10 cellular contexts compared by ENCODE assay signal in the genomic region with DNA sequence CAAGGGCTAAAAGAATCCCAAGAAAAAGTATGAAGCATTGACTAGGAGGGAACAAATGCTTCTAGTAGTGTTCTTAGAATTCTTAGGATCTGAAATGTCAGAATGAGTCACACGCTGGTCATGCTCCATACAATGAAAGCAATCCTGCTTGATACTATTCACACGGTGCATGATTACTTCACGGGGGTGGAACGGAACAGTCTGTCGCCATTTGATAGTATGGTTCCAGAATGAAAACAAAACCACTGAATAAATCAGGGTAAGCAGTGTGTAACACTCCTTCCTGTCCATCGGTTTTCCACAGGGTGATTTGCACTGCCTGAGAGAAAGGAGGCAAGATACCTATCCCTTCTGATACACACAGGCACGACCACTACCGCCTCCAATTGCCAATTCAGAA. TPM values are rescaled to one million over a fixed set of nuclear protein-coding genes. Genes with fewer than 3 reads are reported as not detected.
DNase-seq lines count a peak whose midpoint lies in the region; TF ChIP-seq lines count a peak whose summit lies in the region.
"Had no signal": no experiment of that assay in that cellular context is flagged by ENCODE, and none has a peak within 500 bp of the region (broad histone marks: within the 10 kb centered on the region; RNA-seq: fewer than 3 reads in every experiment).

No MANE protein-coding gene starts in this region.

- H3K27ac Mint-ChIP-seq in HFFc6, result peak overlapping the region; percentile 81
- H3K27ac Mint-ChIP-seq in activated T-helper 2 cell treated with anti-CD3 and anti-CD28 coated beads, Interferon-gamma antibody, Interleukin-2, Interleukin-4, amounts not matched to agents 10 μg/mL and 5 μg/mL and 100 μg/mL, durations not matched to agents 14 hours and 24 hours and 36 hours, result no peak overlapping the region

- H3K27me3 ChIP-seq in WERI-Rb-1 (ENCODE audit: insufficient read depth, low read depth, severe bottlenecking), result no peaks in the 10 kb centered on the region
- H3K27me3 ChIP-seq in skeletal muscle tissue (ENCODE audit: control insufficient read depth in 3 of 3, insufficient read depth in 3 of 3, low read length in 3 of 3), result no peaks in the 10 kb centered on the region

- TF ChIP-seq CTCF in HFFc6 (IDR thresholded peaks at IDR 0.05) (no peak), WERI-Rb-1 (IDR thresholded peaks at IDR 0.05; ENCODE audit: low read depth, low read length) (no peak)

- H3K36me3 ChIP-seq in WERI-Rb-1, result peaks cover 38% of the 10 kb centered on the region
- H3K36me3 ChIP-seq in skeletal muscle tissue (ENCODE audit: control insufficient read depth in 3 of 3, insufficient read depth in 3 of 3, low read length in 3 of 3), result peaks cover 10 to 19% (median 16%) of the 10 kb centered on the region in 3 donors

- peak overlapping the region in 2 of 3 donors; percentile 46 to 50 for H3K9ac ChIP-seq in skeletal muscle tissue (ENCODE audit: low read depth in 1 of 3, low read length in 3 of 3)
- H3K9ac ChIP-seq: KMS-11 had no signal

- no peak overlapping the region for H3K4me3 ChIP-seq in WERI-Rb-1 (ENCODE audit: low read depth, low read length)
- peak overlapping the region in 1 of 3 donors; percentile 17 for H3K4me3 ChIP-seq in skeletal muscle tissue (ENCODE audit: low read length in 3 of 3)

- H3K4me1 Mint-ChIP-seq in HFFc6 (ENCODE audit: low read depth), result peaks cover 42% of the 10 kb centered on the region
- H3K4me1 Mint-ChIP-seq in activated T-helper 2 cell treated with anti-CD3 and anti-CD28 coated beads, Interferon-gamma antibody, Interleukin-2, Interleukin-4, amounts not matched to agents 10 μg/mL and 5 μg/mL and 100 μg/mL, durations not matched to agents 14 hours and 24 hours and 36 hours (ENCODE audit: low read depth), result peaks cover 11% of the 10 kb centered on the region

- no peaks in the 10 kb centered on the region for H3K9me3 ChIP-seq in WERI-Rb-1 (ENCODE audit: severe bottlenecking)
- no peaks in the 10 kb centered on the region for H3K9me3 ChIP-seq in skeletal muscle tissue (ENCODE audit: control insufficient read depth in 3 of 3, low read length in 3 of 3)

- H3K4me3 Mint-ChIP-seq in HFFc6, result peak overlapping the region; percentile 75
- no peak overlapping the region for H3K4me3 Mint-ChIP-seq in activated T-helper 2 cell treated with anti-CD3 and anti-CD28 coated beads, Interferon-gamma antibody, Interleukin-2, Interleukin-4, amounts not matched to agents 10 μg/mL and 5 μg/mL and 100 μg/mL, durations not matched to agents 14 hours and 24 hours and 36 hours (ENCODE audit: low read depth)

- H3K36me3 Mint-ChIP-seq in HFFc6 (ENCODE audit: low read depth), result peaks cover 25% of the 10 kb centered on the region
- H3K36me3 Mint-ChIP-seq in activated T-helper 2 cell treated with anti-CD3 and anti-CD28 coated beads, Interferon-gamma antibody, Interleukin-2, Interleukin-4, amounts not matched to agents 10 μg/mL and 5 μg/mL and 100 μg/mL, durations not matched to agents 14 hours and 24 hours and 36 hours (ENCODE audit: low read depth), result peaks cover 52% of the 10 kb centered on the region

- DNase-seq in HFFc6 (peak; percentile 92), WERI-Rb-1 (no peak), glomerular endothelial cell (ENCODE audit: extremely low read depth, low read depth, low spot score) (peak; percentile 95), mucosa of gallbladder (ENCODE audit: low spot score) (no peak), AML-193 (lab: John Stamatoyannopoulos, UW) (no peak)
- DNase-seq in activated T-helper 2 cell treated with anti-CD3 and anti-CD28 coated beads, Interferon-gamma antibody, Interleukin-2, Interleukin-4, amounts not matched to agents 10 μg/mL and 5 μg/mL and 100 μg/mL, durations not matched to agents 14 hours and 24 hours and 36 hours (ENCODE audit: low spot score), result no peak
- DNase-seq: activated CD8-positive, alpha-beta memory T cell treated with anti-CD3 and anti-CD28 coated beads for 24 hours; stimulated activated naive CD4-positive, alpha-beta T cell had no signal

- intact Hi-C loops in activated T-helper 2 cell treated with anti-CD3 and anti-CD28 coated beads, Interferon-gamma antibody, Interleukin-2, Interleukin-4, amounts not matched to agents 10 μg/mL and 5 μg/mL and 100 μg/mL, durations not matched to agents 14 hours and 24 hours and 36 hours (cut with micrococcal nuclease), result no loop called here

- peaks cover 19 to 30% (median 23%) of the 10 kb centered on the region in 3 donors for H3K4me1 ChIP-seq in skeletal muscle tissue (ENCODE audit: control insufficient read depth in 3 of 3, insufficient read depth in 3 of 3, low read length in 3 of 3)

- H3K9me3 Mint-ChIP-seq in HFFc6, result no peaks in the 10 kb centered on the region
- H3K9me3 Mint-ChIP-seq in activated T-helper 2 cell treated with anti-CD3 and anti-CD28 coated beads, Interferon-gamma antibody, Interleukin-2, Interleukin-4, amounts not matched to agents 10 μg/mL and 5 μg/mL and 100 μg/mL, durations not matched to agents 14 hours and 24 hours and 36 hours, result no peaks in the 10 kb centered on the region

- peak overlapping the region; percentile 44; the same call in 1 of the 2 replicates for H3K27ac ChIP-seq in WERI-Rb-1
- peak overlapping the region; percentile 87 for H3K27ac ChIP-seq in skeletal muscle tissue (ENCODE audit: low read depth, low read length)
- H3K27ac ChIP-seq: KMS-11 had no signal

- H3K27me3 Mint-ChIP-seq in HFFc6 (ENCODE audit: insufficient read depth), result no peaks in the 10 kb centered on the region
- H3K27me3 Mint-ChIP-seq in activated T-helper 2 cell treated with anti-CD3 and anti-CD28 coated beads, Interferon-gamma antibody, Interleukin-2, Interleukin-4, amounts not matched to agents 10 μg/mL and 5 μg/mL and 100 μg/mL, durations not matched to agents 14 hours and 24 hours and 36 hours (ENCODE audit: low read depth), result no peaks in the 10 kb centered on the region

RNA-seq across cellular contexts. Expression of a gene that starts 22.9 kb away (rescaled TPM):
- total RNA-seq in HFFc6 (2021; fragmentation: NEBNext Ultra II Directional; extraction: Animal tissue kit (Norgen Biotek cat#: 25700)), result 100 to 1,000 TPM; 713 to 967 (median 844) TPM
- total RNA-seq in glomerular endothelial cell (1,081 and 1,114 TPM in 2 replicates), skeletal muscle tissue (280 TPM), mucosa of gallbladder (384 TPM)
- 499 and 501 TPM in 2 replicates for total RNA-seq in activated T-helper 2 cell treated with anti-CD3 and anti-CD28 coated beads, Interferon-gamma antibody, Interleukin-2, Interleukin-4, amounts not matched to agents 10 μg/mL and 5 μg/mL and 100 μg/mL, durations not matched to agents 14 hours and 24 hours and 36 hours

RNA-seq across cellular contexts. Expression of a gene that starts 33.1 kb away (rescaled TPM):
- 10 to 100 TPM; 71.1 to 83.1 (median 77.5) TPM for total RNA-seq in HFFc6 (2021; fragmentation: NEBNext Ultra II Directional; extraction: Animal tissue kit (Norgen Biotek cat#: 25700))
- total RNA-seq in glomerular endothelial cell, result 79.9 and 89.7 TPM in 2 replicates
- total RNA-seq in skeletal muscle tissue, result 42.8 TPM
- 82.2 TPM for total RNA-seq in mucosa of gallbladder
- total RNA-seq in activated T-helper 2 cell treated with anti-CD3 and anti-CD28 coated beads, Interferon-gamma antibody, Interleukin-2, Interleukin-4, amounts not matched to agents 10 μg/mL and 5 μg/mL and 100 μg/mL, durations not matched to agents 14 hours and 24 hours and 36 hours, result 22.2 and 22.6 TPM in 2 replicates

Comparison
In these comparisons a context has a peak if more than half of its experiments do, and no peak if none do; other contexts are left out.
1. DNase-seq: peak in HFFc6 (single experiment) and glomerular endothelial cell (single experiment); none in WERI-Rb-1 (single experiment), mucosa of gallbladder (single experiment), AML-193 (0 of 2) and activated T-helper 2 cell treated with anti-CD3 and anti-CD28 coated beads, Interferon-gamma antibody, Interleukin-2, Interleukin-4, amounts not matched to agents 10 μg/mL and 5 μg/mL and 100 μg/mL, durations not matched to agents 14 hours and 24 hours and 36 hours (single experiment).